Comparison of ENCODE assay signal across 1 cellular context in genomic region chr10:69645751-69646687, GRCh38.
TF ChIP-seq lines count a peak whose summit lies in the region.

No MANE protein-coding gene starts in this region.

TF ChIP-seq in neural cell, 6 proteins besides CTCF, POLR2A, EP300 and RAD21 (continued from another document):
- peak; percentile 29 for TF ChIP-seq REST (IDR thresholded peaks at IDR 0.05; ENCODE audit: borderline replicate concordance)
- TF ChIP-seq POLR2AphosphoS5 (IDR thresholded peaks at IDR 0.05) = peak; percentile 31
TF ChIP-seq in neural cell: peak in this region for 4.
